ENCODE assay signal across 11 cellular contexts in genomic region chr18:47168913-47169312, GRCh38.
"Had no signal": no experiment of that assay in that cellular context is flagged by ENCODE, and none has a peak within 500 bp of the region (broad histone marks: within the 10 kb centered on the region; RNA-seq: fewer than 3 reads in every experiment).

No MANE protein-coding gene starts in this region.

- H3K27me3 Mint-ChIP-seq: activated B cell treated with CpG ODN at 0.5 μM for 24 hours had no signal

- DNase-seq: activated B cell treated with CpG ODN at 0.5 μM for 24 hours; activated CD4-positive, alpha-beta T cell treated with anti-CD3 and anti-CD28 coated beads, Interleukin-2, amount 50 U/mL, for 1 hour; activated naive CD4-positive, alpha-beta T cell treated with Interleukin-2 at 50 U/mL for 16 hours; colonic mucosa; heart left ventricle; left ventricle myocardium inferior had no signal

- ATAC-seq: heart left ventricle had no signal

- H3K9me3 Mint-ChIP-seq: activated B cell treated with CpG ODN at 0.5 μM for 24 hours; activated T-helper 1 cell treated with anti-CD3 and anti-CD28 coated beads, Interleukin-12 subunit alpha, Interleukin-12 subunit beta, Interleukin-2, Interleukin-4 antibody, amounts not matched to agents 30 ng/mL and 10 ng/mL and 1 ng/mL, durations not matched to agents 14 hours and 24 hours and 36 hours; neural progenitor cell; T-helper 1 cell treated with Interleukin-12 subunit alpha and Interleukin-12 subunit beta and Interleukin-4 antibody, amounts not matched to agents 30 μg/mL and 1 μg/mL, for 36 hours had no signal

- H3K4me1 ChIP-seq: colonic mucosa, neural progenitor cell had no signal

- H3K27ac Mint-ChIP-seq: activated B cell treated with CpG ODN at 0.5 μM for 24 hours; activated T-helper 1 cell treated with anti-CD3 and anti-CD28 coated beads, Interleukin-12 subunit alpha, Interleukin-12 subunit beta, Interleukin-2, Interleukin-4 antibody, amounts not matched to agents 30 ng/mL and 10 ng/mL and 1 ng/mL, durations not matched to agents 14 hours and 24 hours and 36 hours; neural progenitor cell; T-helper 1 cell treated with Interleukin-12 subunit alpha and Interleukin-12 subunit beta and Interleukin-4 antibody, amounts not matched to agents 30 μg/mL and 1 μg/mL, for 36 hours had no signal

- H3K36me3 ChIP-seq: colonic mucosa, left ventricle myocardium inferior, neural progenitor cell, tibial nerve had no signal

- H3K9ac ChIP-seq: neural progenitor cell had no signal

- H2AFZ ChIP-seq: neural progenitor cell had no signal

- H3K4me2 ChIP-seq: neural progenitor cell had no signal

- H3K4me3 ChIP-seq: colonic mucosa, heart left ventricle, left ventricle myocardium inferior, neural progenitor cell, tibial nerve had no signal

- FAIRE-seq: keratinocyte had no signal

- H3K4me3 Mint-ChIP-seq: activated B cell treated with CpG ODN at 0.5 μM for 24 hours; activated T-helper 1 cell treated with anti-CD3 and anti-CD28 coated beads, Interleukin-12 subunit alpha, Interleukin-12 subunit beta, Interleukin-2, Interleukin-4 antibody, amounts not matched to agents 30 ng/mL and 10 ng/mL and 1 ng/mL, durations not matched to agents 14 hours and 24 hours and 36 hours; neural progenitor cell; T-helper 1 cell treated with Interleukin-12 subunit alpha and Interleukin-12 subunit beta and Interleukin-4 antibody, amounts not matched to agents 30 μg/mL and 1 μg/mL, for 36 hours had no signal

- H3K27me3 ChIP-seq: colonic mucosa, heart left ventricle, neural progenitor cell, tibial nerve had no signal

- H3K9me3 ChIP-seq: colonic mucosa, heart left ventricle, left ventricle myocardium inferior, tibial nerve had no signal
